In the genomic region with DNA sequence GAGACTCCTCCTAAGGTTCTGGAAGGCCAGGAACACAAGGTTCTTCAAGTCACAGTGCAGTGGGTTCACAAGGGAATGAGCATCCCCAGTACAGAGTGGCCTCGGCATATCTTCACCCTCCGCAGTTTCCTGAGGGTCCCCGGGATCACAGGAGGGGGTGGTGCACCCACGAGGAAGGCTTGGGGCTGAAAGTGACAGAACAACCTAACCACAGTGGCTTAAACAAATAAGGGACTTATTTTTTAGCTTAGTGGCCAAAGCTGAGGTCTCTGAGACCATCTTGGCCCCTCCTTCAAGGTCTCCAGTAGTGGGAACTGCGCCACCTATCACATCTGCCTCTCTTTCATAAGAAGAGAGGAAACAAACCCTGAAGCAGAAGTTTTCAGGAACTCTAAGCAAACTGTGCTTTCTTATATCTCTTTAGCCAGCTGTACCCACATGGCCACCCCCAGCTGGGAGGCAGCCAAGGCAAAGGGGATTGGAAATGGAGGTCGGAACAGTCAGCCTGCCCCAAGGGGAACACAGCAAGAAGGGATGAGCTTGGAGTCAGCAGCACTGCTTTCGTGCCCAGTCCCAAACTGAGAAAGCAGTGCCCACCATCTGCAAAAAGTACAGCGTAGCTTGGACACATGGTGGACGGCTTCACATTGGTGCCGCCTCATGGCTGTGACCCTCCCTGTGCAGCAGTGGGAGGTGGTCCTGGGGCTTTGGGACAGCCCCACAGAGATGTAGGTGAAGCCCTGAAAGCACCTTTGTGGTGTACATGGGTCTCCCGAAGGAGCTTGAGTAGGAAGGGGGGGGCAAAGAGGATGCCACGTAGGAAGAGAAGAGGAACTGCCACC, we compare ENCODE assay signal across 14 cellular contexts.
A peak's percentile ranks its signal among the peaks of the same experiment; 100 is the strongest.
DNase-seq lines count a peak whose midpoint lies in the region; ATAC-seq and TF ChIP-seq lines count a peak whose summit lies in the region.
"Had no signal": no experiment of that assay in that cellular context is flagged by ENCODE, and none has a peak within 500 bp of the region (broad histone marks: within the 10 kb centered on the region; RNA-seq: fewer than 3 reads in every experiment).

No MANE protein-coding gene starts in this region.

- H3K4me3 Mint-ChIP-seq in endodermal cell: no peak overlapping the region
- no peak overlapping the region for H3K4me3 Mint-ChIP-seq in activated CD8-positive, alpha-beta T cell treated with anti-CD3 and anti-CD28 coated beads, Interleukin-2, amount 10 ng/mL, durations not matched to agents 7 days and 5 days
- H3K4me3 Mint-ChIP-seq: naive B cell had no signal

- no peak for DNase-seq in endodermal cell
- DNase-seq in activated CD8-positive, alpha-beta T cell treated with anti-CD3 and anti-CD28 coated beads, Interleukin-2, amount 10 ng/mL, durations not matched to agents 7 days and 5 days: no peak
- DNase-seq in stimulated activated CD8-positive, alpha-beta memory T cell treated with anti-CD3 and anti-CD28 coated beads, Interleukin-4, amount 100 ng/mL, for 48 hours: no peak
- no peak for DNase-seq in pons (ENCODE audit: low spot score)
- DNase-seq in AG08396 (ENCODE audit: low spot score): no peak
- DNase-seq: activated T-cell treated with anti-CD3 and anti-CD28 coated beads for 4 hours, hypothalamus, naive B cell, NCI-H2081, upper lobe of left lung had no signal

- no peaks in the 10 kb centered on the region for H3K27me3 ChIP-seq in endodermal cell (ENCODE audit: control insufficient read depth, insufficient read depth, low read length, poor library complexity, severe bottlenecking)
- H3K27me3 ChIP-seq: upper lobe of left lung had no signal

- H3K9me3 ChIP-seq in endodermal cell (ENCODE audit: control insufficient read depth, low read length): no peaks in the 10 kb centered on the region
- H3K9me3 ChIP-seq: upper lobe of left lung had no signal

- peak; percentile 13 for TF ChIP-seq CTCF in endodermal cell (conservative IDR thresholded peaks at IDR 0.05)

- H3K4me1 Mint-ChIP-seq in endodermal cell: peaks cover 4% of the 10 kb centered on the region
- peaks cover 30% of the 10 kb centered on the region for H3K4me1 Mint-ChIP-seq in activated CD8-positive, alpha-beta T cell treated with anti-CD3 and anti-CD28 coated beads, Interleukin-2, amount 10 ng/mL, durations not matched to agents 7 days and 5 days (ENCODE audit: low read depth)
- H3K4me1 Mint-ChIP-seq: naive B cell had no signal

- no peaks in the 10 kb centered on the region for H3K36me3 Mint-ChIP-seq in endodermal cell (ENCODE audit: low read depth)
- H3K36me3 Mint-ChIP-seq in activated CD8-positive, alpha-beta T cell treated with anti-CD3 and anti-CD28 coated beads, Interleukin-2, amount 10 ng/mL, durations not matched to agents 7 days and 5 days (ENCODE audit: low read depth): peaks cover 4% of the 10 kb centered on the region

- no peak overlapping the region for H3K27ac ChIP-seq in endodermal cell (ENCODE audit: low read depth, low read length)
- H3K27ac ChIP-seq: HL-60, upper lobe of left lung had no signal

- H3K27ac Mint-ChIP-seq in endodermal cell: no peak overlapping the region
- no peak overlapping the region for H3K27ac Mint-ChIP-seq in activated CD8-positive, alpha-beta T cell treated with anti-CD3 and anti-CD28 coated beads, Interleukin-2, amount 10 ng/mL, durations not matched to agents 7 days and 5 days
- H3K27ac Mint-ChIP-seq: naive B cell had no signal

- H3K9me3 Mint-ChIP-seq in endodermal cell: peaks cover 3% of the 10 kb centered on the region
- H3K9me3 Mint-ChIP-seq in activated CD8-positive, alpha-beta T cell treated with anti-CD3 and anti-CD28 coated beads, Interleukin-2, amount 10 ng/mL, durations not matched to agents 7 days and 5 days (ENCODE audit: insufficient read depth): no peaks in the 10 kb centered on the region

- H3K4me1 ChIP-seq in endodermal cell (ENCODE audit: control insufficient read depth, insufficient read depth, low read length): no peaks in the 10 kb centered on the region

- ATAC-seq in GM18520 (IDR thresholded peaks at IDR 0.05; ENCODE audit: unreplicated experiment): peak; percentile 84
- ATAC-seq in GM21528 (IDR thresholded peaks at IDR 0.05; ENCODE audit: low FRiP score, unreplicated experiment): peak; percentile 82
- peak; percentile 97 for ATAC-seq in HG03354 (IDR thresholded peaks at IDR 0.05; ENCODE audit: poor library complexity, severe bottlenecking, unreplicated experiment)
- ATAC-seq in activated CD8-positive, alpha-beta T cell treated with anti-CD3 and anti-CD28 coated beads, Interleukin-2, amount 10 ng/mL, durations not matched to agents 7 days and 5 days: no peak

- WGBS in endodermal cell (ENCODE audit: insufficient coverage in 1 of 2, insufficient read length in 1 of 2), 2 experiments: 88 to 100% methylated on average over 7 to 12 of the region's 12 CpGs

- no peaks in the 10 kb centered on the region for H3K27me3 Mint-ChIP-seq in endodermal cell (ENCODE audit: insufficient read depth)
- peaks cover 14% of the 10 kb centered on the region for H3K27me3 Mint-ChIP-seq in activated CD8-positive, alpha-beta T cell treated with anti-CD3 and anti-CD28 coated beads, Interleukin-2, amount 10 ng/mL, durations not matched to agents 7 days and 5 days (ENCODE audit: low read depth)

- no peaks in the 10 kb centered on the region for H3K36me3 ChIP-seq in endodermal cell (ENCODE audit: control insufficient read depth, insufficient read depth, low read length)
- H3K36me3 ChIP-seq: upper lobe of left lung had no signal

- CTCF ChIA-PET in activated CD8-positive, alpha-beta T cell treated with anti-CD3 and anti-CD28 coated beads, Interleukin-2, amount 10 ng/mL, durations not matched to agents 7 days and 5 days (lab: Charles Lee): no interaction called here

- no peak overlapping the region for H3K9ac ChIP-seq in endodermal cell (ENCODE audit: extremely low read depth, low read length, poor library complexity, severe bottlenecking)

- POLR2A ChIA-PET in activated CD8-positive, alpha-beta T cell treated with anti-CD3 and anti-CD28 coated beads, Interleukin-2, amount 10 ng/mL, durations not matched to agents 7 days and 5 days (lab: Charles Lee): no interaction called here

- no peak overlapping the region for H3K4me3 ChIP-seq in endodermal cell (ENCODE audit: low read length)
- H3K4me3 ChIP-seq: upper lobe of left lung had no signal
